ENCODE assay signal across 24 cellular contexts in the genomic region with DNA sequence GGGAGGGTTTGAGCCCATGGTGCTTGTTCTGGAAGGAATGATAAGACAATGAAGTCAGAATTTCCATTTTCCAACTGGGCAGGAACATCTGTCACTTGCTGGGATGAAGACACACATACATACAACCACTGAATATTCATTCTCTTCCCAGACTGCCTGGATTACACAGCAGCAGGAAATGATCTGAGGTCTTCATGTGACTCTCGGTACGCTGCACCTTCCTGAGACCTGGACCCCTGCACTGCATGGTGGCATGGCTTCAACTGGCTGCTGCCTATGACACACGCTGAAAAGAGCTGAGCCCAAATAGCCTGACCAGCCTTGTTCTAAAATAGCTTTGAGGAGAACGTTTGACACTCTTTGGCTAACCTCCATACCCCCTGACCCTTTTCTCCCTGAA.
DNase-seq lines count a peak whose midpoint lies in the region; ATAC-seq and TF ChIP-seq lines count a peak whose summit lies in the region.
"Had no signal": no experiment of that assay in that cellular context is flagged by ENCODE, and none has a peak within 500 bp of the region (broad histone marks: within the 10 kb centered on the region; RNA-seq: fewer than 3 reads in every experiment).

No MANE protein-coding gene starts in this region.

- intact Hi-C loops in left ventricle myocardium superior (cut with micrococcal nuclease) (no loop called here), head of caudate nucleus (cut with DNase I) (loop anchor here (10.0 kb wide), 1 partner anchor 829 kb away; no protein-coding TSS in a partner anchor)
- intact Hi-C loops in activated T-helper 1 cell treated with anti-CD3 and anti-CD28 coated beads, Interleukin-12 subunit alpha, Interleukin-12 subunit beta, Interleukin-2, Interleukin-4 antibody, amounts not matched to agents 30 ng/mL and 10 ng/mL and 1 ng/mL, durations not matched to agents 14 hours and 24 hours and 36 hours (cut with micrococcal nuclease) = no loop called here

- ATAC-seq in T-helper 17 cell = no peak
- peak; percentile 12 for ATAC-seq in left ventricle myocardium superior
- no peak for ATAC-seq in HG03571 (IDR thresholded peaks at IDR 0.05; ENCODE audit: unreplicated experiment)
- ATAC-seq: activated CD8-positive, alpha-beta memory T cell treated with anti-CD3 and anti-CD28 coated beads, Interleukin-2, amount 10 ng/mL, durations not matched to agents 7 days and 5 days; activated naive CD8-positive, alpha-beta T cell treated with anti-CD3 and anti-CD28 coated beads, Interleukin-2, amount 50 U/mL, for 24 hours; natural killer cell treated with Interleukin-12 subunit alpha and Interleukin-12 subunit beta and Interleukin-15 and Interleukin-18, amount 100 ng/mL, for 72 hours had no signal

- H3K4me3 Mint-ChIP-seq in T-helper 17 cell = no peak overlapping the region
- no peak overlapping the region for H3K4me3 Mint-ChIP-seq in brain
- H3K4me3 Mint-ChIP-seq in activated T-helper 1 cell treated with anti-CD3 and anti-CD28 coated beads, Interleukin-12 subunit alpha, Interleukin-12 subunit beta, Interleukin-2, Interleukin-4 antibody, amounts not matched to agents 30 ng/mL and 10 ng/mL and 1 ng/mL, durations not matched to agents 14 hours and 24 hours and 36 hours = no peak overlapping the region
- H3K4me3 Mint-ChIP-seq: activated CD8-positive, alpha-beta memory T cell treated with anti-CD3 and anti-CD28 coated beads, Interleukin-2, amount 10 ng/mL, durations not matched to agents 7 days and 5 days; activated naive CD8-positive, alpha-beta T cell treated with anti-CD3 and anti-CD28 coated beads, Interleukin-2, amount 50 U/mL, for 24 hours; activated T-cell treated with anti-CD3 and anti-CD28 coated beads, Interleukin-2, amount 50 U/mL, for 4 hours; central memory CD8-positive, alpha-beta T cell; HFFc6; natural killer cell treated with Interleukin-12 subunit alpha and Interleukin-12 subunit beta and Interleukin-15 and Interleukin-18, amount 100 ng/mL, for 72 hours had no signal

- H3K27me3 Mint-ChIP-seq in T-helper 17 cell (no peaks in the 10 kb centered on the region), brain (no peaks in the 10 kb centered on the region)
- no peaks in the 10 kb centered on the region for H3K27me3 Mint-ChIP-seq in activated T-helper 1 cell treated with anti-CD3 and anti-CD28 coated beads, Interleukin-12 subunit alpha, Interleukin-12 subunit beta, Interleukin-2, Interleukin-4 antibody, amounts not matched to agents 30 ng/mL and 10 ng/mL and 1 ng/mL, durations not matched to agents 14 hours and 24 hours and 36 hours (ENCODE audit: insufficient read depth)
- H3K27me3 Mint-ChIP-seq: activated CD8-positive, alpha-beta memory T cell treated with anti-CD3 and anti-CD28 coated beads, Interleukin-2, amount 10 ng/mL, durations not matched to agents 7 days and 5 days; activated naive CD8-positive, alpha-beta T cell treated with anti-CD3 and anti-CD28 coated beads, Interleukin-2, amount 50 U/mL, for 24 hours had no signal

- no peaks in the 10 kb centered on the region for H3K9me3 ChIP-seq in T-helper 17 cell (ENCODE audit: control insufficient read depth, low read length, poor library complexity, severe bottlenecking)
- H3K9me3 ChIP-seq: BLaER1 treated with 17β-estradiol and CSF1 and Interleukin-3, amounts not matched to agents 10 nM and 100 nM; mucosa of descending colon; Peyer's patch; testis had no signal

- TF ChIP-seq CTCF in brain (conservative IDR thresholded peaks at IDR 0.05) = no peak

- H3K36me3 Mint-ChIP-seq in T-helper 17 cell (ENCODE audit: low read depth) = peaks cover 2% of the 10 kb centered on the region
- H3K36me3 Mint-ChIP-seq in brain = peaks cover 96% of the 10 kb centered on the region
- no peaks in the 10 kb centered on the region for H3K36me3 Mint-ChIP-seq in activated T-helper 1 cell treated with anti-CD3 and anti-CD28 coated beads, Interleukin-12 subunit alpha, Interleukin-12 subunit beta, Interleukin-2, Interleukin-4 antibody, amounts not matched to agents 30 ng/mL and 10 ng/mL and 1 ng/mL, durations not matched to agents 14 hours and 24 hours and 36 hours (ENCODE audit: low read depth)
- H3K36me3 Mint-ChIP-seq: activated CD8-positive, alpha-beta memory T cell treated with anti-CD3 and anti-CD28 coated beads, Interleukin-2, amount 10 ng/mL, durations not matched to agents 7 days and 5 days; natural killer cell treated with Interleukin-12 subunit alpha and Interleukin-12 subunit beta and Interleukin-15 and Interleukin-18, amount 100 ng/mL, for 72 hours had no signal

- H3K4me1 Mint-ChIP-seq in T-helper 17 cell (peaks cover 3% of the 10 kb centered on the region), brain (peaks cover 6% of the 10 kb centered on the region)
- no peaks in the 10 kb centered on the region for H3K4me1 Mint-ChIP-seq in activated T-helper 1 cell treated with anti-CD3 and anti-CD28 coated beads, Interleukin-12 subunit alpha, Interleukin-12 subunit beta, Interleukin-2, Interleukin-4 antibody, amounts not matched to agents 30 ng/mL and 10 ng/mL and 1 ng/mL, durations not matched to agents 14 hours and 24 hours and 36 hours (ENCODE audit: low read depth)
- H3K4me1 Mint-ChIP-seq: activated CD8-positive, alpha-beta memory T cell treated with anti-CD3 and anti-CD28 coated beads, Interleukin-2, amount 10 ng/mL, durations not matched to agents 7 days and 5 days; activated naive CD8-positive, alpha-beta T cell treated with anti-CD3 and anti-CD28 coated beads, Interleukin-2, amount 50 U/mL, for 24 hours; central memory CD8-positive, alpha-beta T cell had no signal

- H3K27ac Mint-ChIP-seq in T-helper 17 cell (peak overlapping the region; percentile 37), brain (peak overlapping the region in 4 of 5 experiments; percentile 5 to 64 (median 37))
- H3K27ac Mint-ChIP-seq in activated T-helper 1 cell treated with anti-CD3 and anti-CD28 coated beads, Interleukin-12 subunit alpha, Interleukin-12 subunit beta, Interleukin-2, Interleukin-4 antibody, amounts not matched to agents 30 ng/mL and 10 ng/mL and 1 ng/mL, durations not matched to agents 14 hours and 24 hours and 36 hours = no peak overlapping the region
- H3K27ac Mint-ChIP-seq: activated CD8-positive, alpha-beta memory T cell treated with anti-CD3 and anti-CD28 coated beads, Interleukin-2, amount 10 ng/mL, durations not matched to agents 7 days and 5 days; activated naive CD8-positive, alpha-beta T cell treated with anti-CD3 and anti-CD28 coated beads, Interleukin-2, amount 50 U/mL, for 24 hours; natural killer cell treated with Interleukin-12 subunit alpha and Interleukin-12 subunit beta and Interleukin-15 and Interleukin-18, amount 100 ng/mL, for 72 hours had no signal

- DNase-seq in T-helper 17 cell (no peak), left ventricle myocardium superior (no peak), renal cortical epithelial cell (ENCODE audit: low read depth) (peak; percentile 76), head of caudate nucleus (no peak), cerebellar nuclear complex (lab: John Stamatoyannopoulos, UW) (no peak)
- DNase-seq in activated T-helper 1 cell treated with anti-CD3 and anti-CD28 coated beads, Interleukin-12 subunit alpha, Interleukin-12 subunit beta, Interleukin-2, Interleukin-4 antibody, amounts not matched to agents 30 ng/mL and 10 ng/mL and 1 ng/mL, durations not matched to agents 14 hours and 24 hours and 36 hours (ENCODE audit: low spot score) = no peak
- DNase-seq: activated CD4-positive, alpha-beta T cell treated with anti-CD3 and anti-CD28 coated beads, Interleukin-2, amount 50 U/mL, for 4 hours; activated CD8-positive, alpha-beta memory T cell treated with anti-CD3 and anti-CD28 coated beads, Interleukin-2, amount 10 ng/mL, durations not matched to agents 7 days and 5 days; activated gamma-delta T cell treated with Interleukin-2 at 50 U/mL for 16 hours; activated naive CD8-positive, alpha-beta T cell treated with anti-CD3 and anti-CD28 coated beads, Interleukin-2, amount 50 U/mL, for 24 hours; activated T-cell treated with anti-CD3 and anti-CD28 coated beads, Interleukin-2, amount 50 U/mL, for 4 hours; HFFc6; mucosa of descending colon; NCI-H1048; NCI-H2107; Peyer's patch; stimulated activated naive CD4-positive, alpha-beta T cell; T1000; testis had no signal

- peaks cover 0 to 5% (median 0%) of the 10 kb centered on the region in 5 experiments for H3K9me3 Mint-ChIP-seq in brain
- H3K9me3 Mint-ChIP-seq in activated T-helper 1 cell treated with anti-CD3 and anti-CD28 coated beads, Interleukin-12 subunit alpha, Interleukin-12 subunit beta, Interleukin-2, Interleukin-4 antibody, amounts not matched to agents 30 ng/mL and 10 ng/mL and 1 ng/mL, durations not matched to agents 14 hours and 24 hours and 36 hours = no peaks in the 10 kb centered on the region
- H3K9me3 Mint-ChIP-seq: activated naive CD8-positive, alpha-beta T cell treated with anti-CD3 and anti-CD28 coated beads, Interleukin-2, amount 50 U/mL, for 24 hours; activated T-cell treated with anti-CD3 and anti-CD28 coated beads, Interleukin-2, amount 50 U/mL, for 4 hours; central memory CD8-positive, alpha-beta T cell; HFFc6; natural killer cell treated with Interleukin-12 subunit alpha and Interleukin-12 subunit beta and Interleukin-15 and Interleukin-18, amount 100 ng/mL, for 72 hours had no signal
